ENCODE assay signal across 10 cellular contexts in the genomic region with DNA sequence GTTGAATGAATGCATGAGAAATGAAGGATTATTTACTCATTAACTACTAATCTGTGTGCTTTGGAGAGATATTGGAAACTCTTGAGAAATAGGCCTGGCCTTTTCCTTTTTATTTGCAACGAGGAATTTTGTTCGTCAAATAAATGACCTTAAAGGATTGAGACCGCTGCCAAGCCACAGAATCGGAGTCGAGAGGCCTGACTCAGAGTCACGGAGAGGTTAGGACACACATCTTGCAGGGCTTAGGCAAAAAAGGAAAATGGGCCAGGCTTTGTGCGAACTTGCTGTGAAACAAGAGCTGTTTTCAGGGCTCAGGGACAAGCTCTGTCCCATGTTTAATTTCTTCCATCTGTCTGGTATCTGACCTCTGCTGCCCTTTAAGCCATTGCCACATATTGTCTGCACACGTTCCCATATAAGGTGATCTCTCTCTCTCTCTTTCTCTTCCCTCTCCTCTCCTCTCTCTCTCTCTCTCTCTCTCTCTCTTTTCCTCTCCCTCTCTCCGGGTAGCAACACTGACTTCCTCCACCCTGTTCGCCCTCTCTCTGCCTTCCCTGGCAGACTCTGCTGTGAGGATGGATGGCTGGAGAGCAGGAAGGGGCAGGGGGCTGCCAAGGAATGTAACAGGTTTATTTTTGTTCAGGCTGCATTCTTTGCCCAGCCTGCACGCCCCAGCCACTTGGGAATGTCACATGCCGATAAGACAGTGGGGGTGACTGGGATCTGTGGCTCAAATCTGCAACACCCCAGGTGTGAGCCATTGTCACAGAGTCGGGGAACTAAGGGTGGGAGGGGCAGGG. TPM values are rescaled to one million over a fixed set of nuclear protein-coding genes. Genes with fewer than 3 reads are reported as not detected.
DNase-seq lines count a peak whose midpoint lies in the region; ATAC-seq lines count a peak whose summit lies in the region.
"Had no signal": no experiment of that assay in that cellular context is flagged by ENCODE, and none has a peak within 500 bp of the region (broad histone marks: within the 10 kb centered on the region; RNA-seq: fewer than 3 reads in every experiment).

No MANE protein-coding gene starts in this region.

- no peaks in the 10 kb centered on the region for H3K9me3 Mint-ChIP-seq in immature natural killer cell

- H3K4me1 ChIP-seq in muscle layer of duodenum (ENCODE audit: control insufficient read depth in 1 of 2, insufficient read depth in 2 of 2, low read length in 2 of 2) = peaks cover 0 to 23% of the 10 kb centered on the region in 2 donors

- H3K27ac Mint-ChIP-seq in immature natural killer cell = no peak overlapping the region

- H3K27me3 Mint-ChIP-seq in immature natural killer cell (ENCODE audit: low read depth in 3 of 3) = peaks cover 3 to 11% (median 6%) of the 10 kb centered on the region in 3 donors

- ATAC-seq in esophagus mucosa (peak; percentile 75), GM21619 (IDR thresholded peaks at IDR 0.05; ENCODE audit: unreplicated experiment) (no peak)

- H3K4me3 Mint-ChIP-seq in immature natural killer cell = no peak overlapping the region

- DNase-seq in AG08396 (ENCODE audit: low spot score) = peak; percentile 84
- peak; percentile 63 for DNase-seq in NOMO-1 treated with DMSO at 0.1 percent for 48 hours (lab: John Stamatoyannopoulos, UW; ENCODE audit: unreplicated experiment)
- DNase-seq in immature natural killer cell = no peak
- no peak for DNase-seq in activated CD4-positive, alpha-beta T cell treated with anti-CD3 and anti-CD28 coated beads for 1 hour
- no peak for DNase-seq in NCI-H2107 treated with DMSO at 0.1 percent for 48 hours (lab: John Stamatoyannopoulos, UW; ENCODE audit: unreplicated experiment)
- DNase-seq: DMS153, NCI-H187 treated with DMSO at 0.1 percent for 48 hours had no signal

- no peaks in the 10 kb centered on the region for H3K36me3 ChIP-seq in muscle layer of duodenum (ENCODE audit: control insufficient read depth in 1 of 2, insufficient read depth in 2 of 2, low read length in 2 of 2)

- peak overlapping the region; percentile 16 to 21 for H3K4me3 ChIP-seq in muscle layer of duodenum (ENCODE audit: low read depth in 1 of 2, low read length in 2 of 2)

- peak overlapping the region; percentile 90 for H3K27ac ChIP-seq in muscle layer of duodenum (ENCODE audit: low read length)

- no peaks in the 10 kb centered on the region for H3K4me1 Mint-ChIP-seq in immature natural killer cell

- no peaks in the 10 kb centered on the region for H3K9me3 ChIP-seq in muscle layer of duodenum (ENCODE audit: control insufficient read depth in 1 of 2, low read length in 2 of 2)

- H3K27me3 ChIP-seq in muscle layer of duodenum (ENCODE audit: low read depth, low read length) = no peaks in the 10 kb centered on the region

- H3K36me3 Mint-ChIP-seq in immature natural killer cell = no peaks in the 10 kb centered on the region

RNA-seq across cellular contexts. Expression of a gene that starts 14.9 kb away (rescaled TPM):
- 2.5 TPM for total RNA-seq in esophagus mucosa
- polyA plus RNA-seq in immature natural killer cell = under 1 TPM in 2 of 3 donors, not detected in 1; 0.54 TPM

Comparison
In these comparisons a context has a peak if more than half of its experiments do, and no peak if none do; other contexts are left out.
1. DNase-seq: peak in AG08396 (single experiment) and NOMO-1 treated with DMSO at 0.1 percent for 48 hours (single experiment); none in immature natural killer cell (0 of 3), activated CD4-positive, alpha-beta T cell treated with anti-CD3 and anti-CD28 coated beads for 1 hour (single experiment) and NCI-H2107 treated with DMSO at 0.1 percent for 48 hours (single experiment).